In the genomic region with DNA sequence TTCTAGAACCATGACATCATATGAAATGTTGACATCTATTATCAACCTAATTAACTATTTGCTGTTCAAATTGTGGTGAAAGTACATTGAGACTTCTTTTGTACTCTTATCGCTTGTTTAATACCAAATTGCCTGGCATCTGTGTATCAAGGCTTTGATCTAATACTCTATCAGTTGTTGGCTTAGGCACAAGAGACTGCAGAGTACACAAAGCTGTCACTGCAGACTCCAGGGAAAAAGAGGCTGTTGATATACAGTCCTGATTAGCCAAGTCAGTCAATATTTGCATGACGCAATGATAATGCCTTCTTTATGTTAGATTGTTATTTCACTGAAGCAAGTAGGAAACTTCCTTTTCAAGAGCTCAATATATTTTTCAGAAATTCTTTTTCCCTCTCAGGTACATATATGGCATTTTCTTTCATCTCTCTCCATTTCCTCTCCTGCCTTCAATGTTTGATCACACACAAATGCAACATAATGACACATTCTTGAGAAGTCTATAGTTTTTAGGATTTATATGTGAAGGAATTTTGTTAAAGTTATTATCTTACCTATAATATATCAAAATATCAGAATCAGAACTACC, we compare ENCODE assay signal across 17 cellular contexts. TPM values are rescaled to one million over a fixed set of nuclear protein-coding genes. Genes with fewer than 3 reads are reported as not detected.
DNase-seq lines count a peak whose midpoint lies in the region; ATAC-seq and TF ChIP-seq lines count a peak whose summit lies in the region.
"Had no signal": no experiment of that assay in that cellular context is flagged by ENCODE, and none has a peak within 500 bp of the region (broad histone marks: within the 10 kb centered on the region; RNA-seq: fewer than 3 reads in every experiment).

No MANE protein-coding gene starts in this region.

- no peak overlapping the region for H2BK15ac ChIP-seq in H9 (ENCODE audit: low read depth, low read length)

- H3K36me3 Mint-ChIP-seq in Caco-2 (ENCODE audit: insufficient read depth, unreplicated experiment) (no peaks in the 10 kb centered on the region), H9 (ENCODE audit: insufficient read depth in 1 of 3, low read depth in 3 of 3) (no peaks in the 10 kb centered on the region)
- H3K36me3 Mint-ChIP-seq in activated naive CD8-positive, alpha-beta T cell treated with anti-CD3 and anti-CD28 coated beads, Interleukin-2, amount 50 U/mL, for 24 hours (ENCODE audit: low read depth): no peaks in the 10 kb centered on the region
- H3K36me3 Mint-ChIP-seq: activated naive CD4-positive, alpha-beta T cell treated with anti-CD3 and anti-CD28 coated beads, Interleukin-2, amount 10 ng/mL, durations not matched to agents 7 days and 5 days; CD4-positive, CD25-positive, alpha-beta regulatory T cell had no signal

- H3K18ac ChIP-seq in H9 (ENCODE audit: insufficient read length, low read depth, low read length): no peak overlapping the region

- no peak overlapping the region for H2BK20ac ChIP-seq in H9 (ENCODE audit: low read depth, low read length, poor library complexity, severe bottlenecking)

- H3K27ac Mint-ChIP-seq in Caco-2 (ENCODE audit: unreplicated experiment) (no peak overlapping the region), H9 (no peak overlapping the region)
- H3K27ac Mint-ChIP-seq in activated naive CD8-positive, alpha-beta T cell treated with anti-CD3 and anti-CD28 coated beads, Interleukin-2, amount 50 U/mL, for 24 hours: no peak overlapping the region
- H3K27ac Mint-ChIP-seq: activated naive CD4-positive, alpha-beta T cell treated with anti-CD3 and anti-CD28 coated beads, Interleukin-2, amount 10 ng/mL, durations not matched to agents 7 days and 5 days; CD4-positive, CD25-positive, alpha-beta regulatory T cell had no signal

- H2BK120ac ChIP-seq in H9 (ENCODE audit: low read depth, low read length, poor library complexity, severe bottlenecking): no peak overlapping the region

- no peak overlapping the region for H3K4me2 ChIP-seq in H9 (ENCODE audit: insufficient read depth, insufficient read length, low read length)

- H3K79me2 ChIP-seq in H9 (ENCODE audit: insufficient read depth, low read length): no peaks in the 10 kb centered on the region

- H4K8ac ChIP-seq in H9 (replicated peaks; ENCODE audit: insufficient read length, low read depth, low read length): no peak overlapping the region

- intact Hi-C loops in Caco-2 (cut with micrococcal nuclease; ENCODE audit: unreplicated experiment) (loop anchor here (1.0 to 10.0 kb wide), 7 partner anchors 29 to 399 kb away; a partner anchor contains a TSS), colonic mucosa (cut with DNase I) (no loop called here)

- no peaks in the 10 kb centered on the region for H3K36me3 ChIP-seq in Caco-2 (ENCODE audit: control insufficient read depth, insufficient read depth, low read length)
- no peaks in the 10 kb centered on the region for H3K36me3 ChIP-seq in colonic mucosa

- H4K20me1 ChIP-seq in H9 (ENCODE audit: control insufficient read depth, insufficient read depth, insufficient read length): no peaks in the 10 kb centered on the region

- H3K4me3 Mint-ChIP-seq in Caco-2 (ENCODE audit: unreplicated experiment) (no peak overlapping the region), H9 (no peak overlapping the region)
- H3K4me3 Mint-ChIP-seq in activated naive CD8-positive, alpha-beta T cell treated with anti-CD3 and anti-CD28 coated beads, Interleukin-2, amount 50 U/mL, for 24 hours: no peak overlapping the region
- H3K4me3 Mint-ChIP-seq: activated naive CD4-positive, alpha-beta T cell treated with anti-CD3 and anti-CD28 coated beads, Interleukin-2, amount 10 ng/mL, durations not matched to agents 7 days and 5 days; CD4-positive, CD25-positive, alpha-beta regulatory T cell had no signal

- no peaks in the 10 kb centered on the region for H3K79me1 ChIP-seq in H9 (ENCODE audit: insufficient read depth, low read depth, low read length, poor library complexity, severe bottlenecking)

- H3K9me3 ChIP-seq in Caco-2: no peaks in the 10 kb centered on the region
- no peaks in the 10 kb centered on the region for H3K9me3 ChIP-seq in colonic mucosa
- no peaks in the 10 kb centered on the region for H3K9me3 ChIP-seq in H9 (ENCODE audit: control insufficient read depth, low read depth, low read length)

- peaks cover 30% of the 10 kb centered on the region for H3K4me1 ChIP-seq in Caco-2
- H3K4me1 ChIP-seq in colonic mucosa: no peaks in the 10 kb centered on the region
- no peaks in the 10 kb centered on the region for H3K4me1 ChIP-seq in H9 (ENCODE audit: insufficient read depth, low read length)
- H3K4me1 ChIP-seq: foreskin keratinocyte had no signal

- no TSS peak for BruUV-seq in Caco-2 (replicated peaks; lab: Mats Ljungman, UMichigan)

- DNase-seq in Caco-2 (peak; percentile 81 to 82), NCI-H1105 (lab: John Stamatoyannopoulos, UW) (peak; percentile 59), NCI-H2196 (lab: John Stamatoyannopoulos, UW; ENCODE audit: unreplicated experiment) (peak; percentile 80), colonic mucosa (peak; percentile 28), NCI-H226 (no peak), H9 (no peak)
- no peak for DNase-seq in activated naive CD8-positive, alpha-beta T cell treated with anti-CD3 and anti-CD28 coated beads, Interleukin-2, amount 50 U/mL, for 24 hours
- DNase-seq in stimulated activated CD4-positive, alpha-beta T cell treated with anti-CD3 and anti-CD28 coated beads, Interleukin-12 subunit alpha, Interleukin-12 subunit beta, amount 100 ng/mL, for 4 hours: no peak
- DNase-seq: activated CD4-positive, alpha-beta T cell treated with anti-CD3 and anti-CD28 coated beads, Interleukin-2, amount 50 U/mL, for 1 hour; activated naive CD4-positive, alpha-beta T cell treated with anti-CD3 and anti-CD28 coated beads, Interleukin-2, amount 10 ng/mL, durations not matched to agents 7 days and 5 days; CD4-positive, CD25-positive, alpha-beta regulatory T cell; foreskin keratinocyte; left cardiac atrium; NCI-H82; right cardiac atrium had no signal

- no peak overlapping the region for H3K14ac ChIP-seq in H9 (ENCODE audit: insufficient read depth, low read length)

- H3K4me3 ChIP-seq in Caco-2 (ENCODE audit: low read depth, low read length) (no peak overlapping the region), colonic mucosa (no peak overlapping the region)

- CTCF ChIA-PET in Caco-2 (lab: Charles Lee): interaction anchor here (0.6 kb wide), 2 partner anchors 17 to 530 kb away, joined by 3 read pairs; no protein-coding TSS in a partner anchor

- H3K27me3 ChIP-seq in Caco-2 (replicated peaks; ENCODE audit: control insufficient read depth, insufficient read depth, low read length): no peaks in the 10 kb centered on the region
- H3K27me3 ChIP-seq in colonic mucosa: no peaks in the 10 kb centered on the region
- H3K27me3 ChIP-seq in H9 (ENCODE audit: insufficient read depth, low read length): no peaks in the 10 kb centered on the region

- H3K9ac ChIP-seq in colonic mucosa (ENCODE audit: low read depth in 2 of 2, low read length in 2 of 2) (no peak overlapping the region), H9 (ENCODE audit: extremely low read depth, insufficient read length, low read length) (no peak overlapping the region)

- no peak overlapping the region for H2AK5ac ChIP-seq in H9 (ENCODE audit: insufficient read length, low read length)

- no peak overlapping the region for H3K4ac ChIP-seq in H9 (ENCODE audit: low read depth, low read length)

- H3K23me2 ChIP-seq in H9 (ENCODE audit: insufficient read length, low read depth, low read length, poor library complexity, severe bottlenecking): no peaks in the 10 kb centered on the region

- no peak overlapping the region for H4K5ac ChIP-seq in H9 (ENCODE audit: insufficient read length, low read depth, low read length)

- WGBS in H9 (ENCODE audit: extremely low coverage, insufficient read length, low lambda C conversion rate): no CpG with 5 or more reads among the region's 2 CpGs

- peaks cover 28% of the 10 kb centered on the region for H3K4me1 Mint-ChIP-seq in Caco-2 (ENCODE audit: low read depth, unreplicated experiment)
- peaks cover 14% of the 10 kb centered on the region for H3K4me1 Mint-ChIP-seq in activated naive CD8-positive, alpha-beta T cell treated with anti-CD3 and anti-CD28 coated beads, Interleukin-2, amount 50 U/mL, for 24 hours
- peaks cover 4% of the 10 kb centered on the region in 2 experiments for H3K4me1 Mint-ChIP-seq in H9
- H3K4me1 Mint-ChIP-seq: activated naive CD4-positive, alpha-beta T cell treated with anti-CD3 and anti-CD28 coated beads, Interleukin-2, amount 10 ng/mL, durations not matched to agents 7 days and 5 days; CD4-positive, CD25-positive, alpha-beta regulatory T cell had no signal

- H3K56ac ChIP-seq in H9 (ENCODE audit: insufficient read length, low read depth, low read length): no peak overlapping the region

- H2BK12ac ChIP-seq in H9 (ENCODE audit: insufficient read length, low read depth, low read length): no peak overlapping the region

- no peak overlapping the region for H2BK5ac ChIP-seq in H9 (ENCODE audit: insufficient read length, low read length)

- H3K9me3 Mint-ChIP-seq in Caco-2 (ENCODE audit: unreplicated experiment): no peaks in the 10 kb centered on the region
- H3K9me3 Mint-ChIP-seq in activated naive CD8-positive, alpha-beta T cell treated with anti-CD3 and anti-CD28 coated beads, Interleukin-2, amount 50 U/mL, for 24 hours: no peaks in the 10 kb centered on the region
- no peaks in the 10 kb centered on the region; a peak in 1 of 5 replicates for H3K9me3 Mint-ChIP-seq in H9
- H3K9me3 Mint-ChIP-seq: activated naive CD4-positive, alpha-beta T cell treated with anti-CD3 and anti-CD28 coated beads, Interleukin-2, amount 10 ng/mL, durations not matched to agents 7 days and 5 days had no signal

- no peak overlapping the region for H3T11ph ChIP-seq in H9 (ENCODE audit: low read length)

- H3K27ac ChIP-seq in colonic mucosa (no peak overlapping the region), H9 (ENCODE audit: insufficient read length, low read depth, low read length) (no peak overlapping the region)
- H3K27ac ChIP-seq: foreskin keratinocyte had no signal

- H3K27me3 Mint-ChIP-seq in Caco-2 (ENCODE audit: insufficient read depth, unreplicated experiment) (peaks cover 5% of the 10 kb centered on the region), H9 (ENCODE audit: low read depth) (peaks cover 2% of the 10 kb centered on the region)
- H3K27me3 Mint-ChIP-seq in activated naive CD8-positive, alpha-beta T cell treated with anti-CD3 and anti-CD28 coated beads, Interleukin-2, amount 50 U/mL, for 24 hours: peaks cover 13% of the 10 kb centered on the region
- H3K27me3 Mint-ChIP-seq: activated naive CD4-positive, alpha-beta T cell treated with anti-CD3 and anti-CD28 coated beads, Interleukin-2, amount 10 ng/mL, durations not matched to agents 7 days and 5 days had no signal

- H4K91ac ChIP-seq in H9 (ENCODE audit: insufficient read length, low read depth, low read length): no peak overlapping the region

- POLR2A ChIA-PET in Caco-2 (lab: Charles Lee): no interaction called here

- H3K23ac ChIP-seq in H9 (ENCODE audit: insufficient read length, low read depth, low read length): no peak overlapping the region

- TF ChIP-seq CTCF in Caco-2 (IDR thresholded peaks at IDR 0.05; ENCODE audit: insufficient read depth in 1 of 2, low read depth in 1 of 2, low read length in 1 of 2, severe bottlenecking in 1 of 2, unreplicated experiment in 1 of 2) (no peak), colonic mucosa (IDR thresholded peaks at IDR 0.05) (no peak), H9 (conservative IDR thresholded peaks at IDR 0.05) (no peak)

- H2AFZ ChIP-seq in H9 (ENCODE audit: low read length): no peak overlapping the region

- no peak for ATAC-seq in activated naive CD8-positive, alpha-beta T cell treated with anti-CD3 and anti-CD28 coated beads, Interleukin-2, amount 50 U/mL, for 24 hours
- ATAC-seq: foreskin keratinocyte, left cardiac atrium, right cardiac atrium had no signal

RNA-seq across cellular contexts. Expression of a gene that starts 32.3 kb away (rescaled TPM):
- total RNA-seq in Caco-2 (2022) (not detected in 2 replicates), colonic mucosa (not detected), H9 (2021) (not detected in 2 replicates)
- total RNA-seq: CD4-positive, CD25-positive, alpha-beta regulatory T cell; foreskin keratinocyte; HT1080; left cardiac atrium; mucosa of gallbladder; right cardiac atrium had no signal

Comparison
In these comparisons a context has a peak if more than half of its experiments do, and no peak if none do; other contexts are left out.
1. DNase-seq: peak in Caco-2 (2 of 2), NCI-H1105 (single experiment), NCI-H2196 (single experiment) and colonic mucosa (single experiment); none in activated naive CD8-positive, alpha-beta T cell treated with anti-CD3 and anti-CD28 coated beads, Interleukin-2, amount 50 U/mL, for 24 hours (single experiment), stimulated activated CD4-positive, alpha-beta T cell treated with anti-CD3 and anti-CD28 coated beads, Interleukin-12 subunit alpha, Interleukin-12 subunit beta, amount 100 ng/mL, for 4 hours (single experiment), NCI-H226 (single experiment) and H9 (single experiment).